In the genomic region with DNA sequence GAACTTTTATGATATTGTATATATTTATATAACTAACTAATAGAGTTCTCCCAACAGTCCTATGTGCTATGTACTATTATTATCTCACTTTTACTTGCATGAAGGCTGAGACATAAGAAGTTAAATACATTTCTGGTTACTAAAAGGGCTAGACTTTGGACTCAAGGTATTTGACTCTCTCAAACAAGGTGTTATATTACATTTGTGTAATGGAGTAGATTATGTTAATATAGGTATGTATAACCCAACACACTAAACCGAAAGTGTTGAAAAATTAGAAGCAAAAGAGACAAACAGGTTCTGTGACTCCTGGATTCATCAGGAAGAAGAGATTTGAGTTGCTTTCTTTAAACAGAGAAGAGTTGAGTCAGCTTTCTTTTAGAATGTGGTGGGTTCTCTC, we compare ENCODE assay signal across 1 cellular context.
TF ChIP-seq lines count a peak whose summit lies in the region.

No MANE protein-coding gene starts in this region.

TF ChIP-seq in HepG2, 621 proteins besides CTCF, POLR2A, EP300 and RAD21 (continued from another document):
- no peak for TF ChIP-seq ZXDC (CRISPR knock-in tag; IDR thresholded peaks at IDR 0.05)
- no peak for TF ChIP-seq RBM39 (IDR thresholded peaks at IDR 0.05; ENCODE audit: low read depth, low read length, poor library complexity, severe bottlenecking)
- no peak for TF ChIP-seq KDM2A (CRISPR knock-in tag; IDR thresholded peaks at IDR 0.05; ENCODE audit: borderline replicate concordance, low read depth)
- TF ChIP-seq KAT8 (CRISPR knock-in tag; IDR thresholded peaks at IDR 0.05): no peak
- no peak for TF ChIP-seq PCBP2 (optimal IDR thresholded peaks at IDR 0.05; ENCODE audit: low read depth, low read length, poor library complexity, severe bottlenecking)
- TF ChIP-seq, protein P1, sequence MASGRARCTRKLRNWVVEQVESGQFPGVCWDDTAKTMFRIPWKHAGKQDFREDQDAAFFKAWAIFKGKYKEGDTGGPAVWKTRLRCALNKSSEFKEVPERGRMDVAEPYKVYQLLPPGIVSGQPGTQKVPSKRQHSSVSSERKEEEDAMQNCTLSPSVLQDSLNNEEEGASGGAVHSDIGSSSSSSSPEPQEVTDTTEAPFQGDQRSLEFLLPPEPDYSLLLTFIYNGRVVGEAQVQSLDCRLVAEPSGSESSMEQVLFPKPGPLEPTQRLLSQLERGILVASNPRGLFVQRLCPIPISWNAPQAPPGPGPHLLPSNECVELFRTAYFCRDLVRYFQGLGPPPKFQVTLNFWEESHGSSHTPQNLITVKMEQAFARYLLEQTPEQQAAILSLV (CRISPR knock-in tag; IDR thresholded peaks at IDR 0.05; ENCODE audit: borderline replicate concordance): no peak
- no peak for TF ChIP-seq SNAPC2 (CRISPR knock-in tag; IDR thresholded peaks at IDR 0.05)
- TF ChIP-seq ZNF441 (CRISPR knock-in tag; IDR thresholded peaks at IDR 0.05; ENCODE audit: borderline replicate concordance): no peak
- TF ChIP-seq TAF1 (CRISPR knock-in tag; IDR thresholded peaks at IDR 0.05): no peak
- no peak for TF ChIP-seq ZNF605 (CRISPR knock-in tag; IDR thresholded peaks at IDR 0.05)
- TF ChIP-seq ZNF674 (CRISPR knock-in tag; IDR thresholded peaks at IDR 0.05; ENCODE audit: low read depth): no peak
- TF ChIP-seq SKI (IDR thresholded peaks at IDR 0.05; ENCODE audit: partially characterized antibody): no peak
- TF ChIP-seq HHEX (CRISPR knock-in tag; IDR thresholded peaks at IDR 0.05): no peak
- no peak for TF ChIP-seq ZBTB3 (CRISPR knock-in tag; IDR thresholded peaks at IDR 0.05; ENCODE audit: borderline replicate concordance, low read depth)
